Comparison of ENCODE assay signal across 1 cellular context in genomic region chr2:191899442-191899841, GRCh38.
TF ChIP-seq lines count a peak whose summit lies in the region.

No MANE protein-coding gene starts in this region.

TF ChIP-seq in GM23338, 12 proteins besides CTCF, POLR2A, EP300 and RAD21 (continued from another document):
- TF ChIP-seq ZNF462 (CRISPR knock-in tag; IDR thresholded peaks at IDR 0.05) (no peak), JUNB (IDR thresholded peaks at IDR 0.05; ENCODE audit: unreplicated experiment) (no peak), ETS1 (IDR thresholded peaks at IDR 0.05) (no peak), POLR2AphosphoS5 (IDR thresholded peaks at IDR 0.05; ENCODE audit: low read depth) (no peak), CREB1 (CRISPR knock-in tag; IDR thresholded peaks at IDR 0.05; ENCODE audit: low read depth) (no peak), EZH2 (IDR thresholded peaks at IDR 0.05; ENCODE audit: low read depth, unreplicated experiment) (no peak), ZNF114 (CRISPR knock-in tag; IDR thresholded peaks at IDR 0.05) (no peak)
